Comparison of ENCODE assay signal across 17 cellular contexts in genomic region chr12:117564885-117565284, GRCh38.
A peak's percentile ranks its signal among the peaks of the same experiment; 100 is the strongest.
DNase-seq lines count a peak whose midpoint lies in the region; ATAC-seq and TF ChIP-seq lines count a peak whose summit lies in the region.
"Had no signal": no experiment of that assay in that cellular context is flagged by ENCODE, and none has a peak within 500 bp of the region (broad histone marks: within the 10 kb centered on the region; RNA-seq: fewer than 3 reads in every experiment).

No MANE protein-coding gene starts in this region.

- H3K9me3 Mint-ChIP-seq in GM23338 (no peaks in the 10 kb centered on the region), CD14-positive monocyte (peaks cover 0 to 2% (median 0%) of the 10 kb centered on the region in 7 donors)
- no peaks in the 10 kb centered on the region for H3K9me3 Mint-ChIP-seq in stimulated activated naive CD8-positive, alpha-beta T cell treated with anti-CD3 and anti-CD28 coated beads, Interleukin-15, amount 100 ng/mL, for 72 hours

- H2BK120ac ChIP-seq in neuronal stem cell (ENCODE audit: low read depth, low read length) = no peak overlapping the region

- H3F3A ChIP-seq in GM23338 (replicated peaks; ENCODE audit: low read depth) = no peaks in the 10 kb centered on the region

- H3K27me3 ChIP-seq in GM23338 (ENCODE audit: insufficient read depth) (no peaks in the 10 kb centered on the region), neuronal stem cell (ENCODE audit: control insufficient read depth in 3 of 3, insufficient read depth in 3 of 3, low read depth in 1 of 3, low read length in 3 of 3) (no peaks in the 10 kb centered on the region)

- TF ChIP-seq CTCF in GM23338 (conservative IDR thresholded peaks at IDR 0.05; ENCODE audit: low read depth in 2 of 2) (no peak), CD14-positive monocyte (IDR thresholded peaks at IDR 0.05) (no peak)

- H2BK12ac ChIP-seq in neuronal stem cell (ENCODE audit: low read length) = no peak overlapping the region

- H3K23ac ChIP-seq in neuronal stem cell (ENCODE audit: low read depth, low read length, poor library complexity) = no peak overlapping the region

- no peaks in the 10 kb centered on the region for H3K9me3 ChIP-seq in neuronal stem cell (replicated peaks in 1 of 2; ENCODE audit: control insufficient read depth in 2 of 2, insufficient read depth in 1 of 2, low read depth in 1 of 2, low read length in 2 of 2)

- no CpG with 5 or more reads among the region's 9 CpGs for WGBS in neuronal stem cell (ENCODE audit: extremely low coverage in 2 of 2, insufficient read length in 2 of 2, insufficient replicate concordance in 1 of 2), 2 donors

- H3K18ac ChIP-seq in neuronal stem cell (ENCODE audit: low read length) = no peak overlapping the region

- H3K27me3 Mint-ChIP-seq in GM23338 (ENCODE audit: insufficient read depth, low read depth, poor library complexity) (no peaks in the 10 kb centered on the region), CD14-positive monocyte (ENCODE audit: low read depth in 3 of 3) (peaks cover 10 to 27% (median 11%) of the 10 kb centered on the region in 3 donors)
- H3K27me3 Mint-ChIP-seq in stimulated activated naive CD8-positive, alpha-beta T cell treated with anti-CD3 and anti-CD28 coated beads, Interleukin-15, amount 100 ng/mL, for 72 hours = no peaks in the 10 kb centered on the region

- H3K4me3 ChIP-seq in GM23338 (no peak overlapping the region), neuronal stem cell (ENCODE audit: low read length in 2 of 2) (no peak overlapping the region)

- H2AK5ac ChIP-seq in neuronal stem cell (ENCODE audit: low read depth, low read length) = no peak overlapping the region

- H4K20me1 ChIP-seq in GM23338 (replicated peaks; ENCODE audit: insufficient read depth) = no peaks in the 10 kb centered on the region

- H4K91ac ChIP-seq in neuronal stem cell (ENCODE audit: low read depth, low read length, poor library complexity) = no peak overlapping the region

- H3K4me2 ChIP-seq in GM23338 (no peak overlapping the region), neuronal stem cell (ENCODE audit: insufficient read depth, low read length, poor library complexity, severe bottlenecking) (no peak overlapping the region)

- no peaks in the 10 kb centered on the region for H3K79me2 ChIP-seq in GM23338 (replicated peaks; ENCODE audit: insufficient read depth)

- no peak overlapping the region for H2AFZ ChIP-seq in GM23338
- no peak overlapping the region for H2AFZ ChIP-seq in neuronal stem cell (ENCODE audit: low read length)

- H3K27ac Mint-ChIP-seq in GM23338 (no peak overlapping the region), CD14-positive monocyte (no peak overlapping the region)
- no peak overlapping the region for H3K27ac Mint-ChIP-seq in stimulated activated naive CD8-positive, alpha-beta T cell treated with anti-CD3 and anti-CD28 coated beads, Interleukin-15, amount 100 ng/mL, for 72 hours
- H3K27ac Mint-ChIP-seq: HFFc6, IgD-negative memory B cell had no signal

- H3K36me3 ChIP-seq in GM23338 (ENCODE audit: insufficient read depth) = no peaks in the 10 kb centered on the region
- H3K36me3 ChIP-seq in neuronal stem cell (replicated peaks in 1 of 2; ENCODE audit: control insufficient read depth in 2 of 2, insufficient read depth in 2 of 2, low read length in 2 of 2) = no peaks in the 10 kb centered on the region

- ATAC-seq in GM23338 (no peak; the same call in 2 of the 3 replicates), HG03457 (IDR thresholded peaks at IDR 0.05; ENCODE audit: unreplicated experiment) (no peak)
- no peak for ATAC-seq in stimulated activated naive CD8-positive, alpha-beta T cell treated with anti-CD3 and anti-CD28 coated beads, Interleukin-15, amount 100 ng/mL, for 72 hours

- H3K79me1 ChIP-seq in neuronal stem cell (ENCODE audit: low read depth, low read length) = no peaks in the 10 kb centered on the region

- no peak overlapping the region for H3K14ac ChIP-seq in neuronal stem cell (ENCODE audit: low read length)

- H3K4me3 Mint-ChIP-seq in GM23338 (no peak overlapping the region), CD14-positive monocyte (no peak overlapping the region)
- H3K4me3 Mint-ChIP-seq in stimulated activated naive CD8-positive, alpha-beta T cell treated with anti-CD3 and anti-CD28 coated beads, Interleukin-15, amount 100 ng/mL, for 72 hours = no peak overlapping the region
- H3K4me3 Mint-ChIP-seq: HFFc6, IgD-negative memory B cell had no signal

- H3K4me1 ChIP-seq in GM23338 (ENCODE audit: insufficient read depth) (no peaks in the 10 kb centered on the region), neuronal stem cell (ENCODE audit: control insufficient read depth in 2 of 2, insufficient read depth in 1 of 2, low read depth in 1 of 2, low read length in 2 of 2) (peaks cover 0 to 13% of the 10 kb centered on the region in 2 donors)

- intact Hi-C loops in CD14-positive monocyte (cut with micrococcal nuclease) = no loop called here

- H3K36me3 Mint-ChIP-seq in GM23338 (ENCODE audit: low read depth) = no peaks in the 10 kb centered on the region
- H3K36me3 Mint-ChIP-seq in CD14-positive monocyte = no peaks in the 10 kb centered on the region
- H3K36me3 Mint-ChIP-seq: IgD-negative memory B cell had no signal

- no peak overlapping the region for H3K4ac ChIP-seq in neuronal stem cell (ENCODE audit: low read length)

- no peak overlapping the region for H3K9ac ChIP-seq in neuronal stem cell (ENCODE audit: low read depth, low read length, poor library complexity)

- H3K27ac ChIP-seq in GM23338 (ENCODE audit: low read depth) = no peak overlapping the region
- H3K27ac ChIP-seq in neuronal stem cell (replicated peaks; ENCODE audit: low read length) = no peak overlapping the region

- no peaks in the 10 kb centered on the region for H3K9me2 ChIP-seq in GM23338 (ENCODE audit: insufficient read depth)

- DNase-seq in GM23338 (ENCODE audit: low spot score) = peak; percentile 10
- peak; percentile 20 for DNase-seq in astrocyte of the hippocampus (ENCODE audit: low read depth, low spot score)
- DNase-seq in foreskin melanocyte = peak; percentile 2
- peak; percentile 23 for DNase-seq in neuronal stem cell (ENCODE audit: low spot score)
- no peak for DNase-seq in stimulated activated naive CD8-positive, alpha-beta T cell treated with anti-CD3 and anti-CD28 coated beads, Interleukin-15, amount 100 ng/mL, for 72 hours
- DNase-seq in T1000 (lab: John Stamatoyannopoulos, UW) = no peak
- DNase-seq in CD14-positive monocyte (ENCODE audit: low spot score) = no peak
- DNase-seq: GOT3, HFFc6, MV-4-11, NCI-H1417 treated with DMSO at 0.1 percent for 48 hours, NCI-H446 treated with DMSO at 0.1 percent for 48 hours, NCI-H82, SIG-M5, SW 1271 had no signal

- H3K4me1 Mint-ChIP-seq in GM23338 = peaks cover 3% of the 10 kb centered on the region; the same call in 1 of the 3 replicates
- no peaks in the 10 kb centered on the region for H3K4me1 Mint-ChIP-seq in stimulated activated naive CD8-positive, alpha-beta T cell treated with anti-CD3 and anti-CD28 coated beads, Interleukin-15, amount 100 ng/mL, for 72 hours
- H3K4me1 Mint-ChIP-seq in CD14-positive monocyte = no peaks in the 10 kb centered on the region
- H3K4me1 Mint-ChIP-seq: IgD-negative memory B cell had no signal

- no peak overlapping the region for H4K8ac ChIP-seq in neuronal stem cell (ENCODE audit: low read depth, low read length)

- H2BK5ac ChIP-seq in neuronal stem cell (ENCODE audit: low read length) = no peak overlapping the region

- H2BK15ac ChIP-seq in neuronal stem cell (ENCODE audit: low read length) = no peak overlapping the region

TF ChIP-seq in GM23338, 12 proteins besides CTCF, POLR2A, EP300 and RAD21 (continues in another document):
- TF ChIP-seq ZNF114 (CRISPR knock-in tag; IDR thresholded peaks at IDR 0.05) (no peak), POLR2AphosphoS5 (IDR thresholded peaks at IDR 0.05; ENCODE audit: low read depth) (no peak), JUNB (IDR thresholded peaks at IDR 0.05; ENCODE audit: unreplicated experiment) (no peak), STAT1 (IDR thresholded peaks at IDR 0.05; ENCODE audit: unreplicated experiment) (no peak), ETS1 (IDR thresholded peaks at IDR 0.05) (no peak), NANOG (IDR thresholded peaks at IDR 0.05; ENCODE audit: borderline replicate concordance) (no peak)

Comparison
In these comparisons a context has a peak if more than half of its experiments do, and no peak if none do; other contexts are left out.
1. DNase-seq: peak in GM23338 (single experiment), astrocyte of the hippocampus (single experiment), foreskin melanocyte (single experiment) and neuronal stem cell (single experiment); none in stimulated activated naive CD8-positive, alpha-beta T cell treated with anti-CD3 and anti-CD28 coated beads, Interleukin-15, amount 100 ng/mL, for 72 hours (0 of 2), T1000 (single experiment) and CD14-positive monocyte (single experiment).